ENCODE assay signal across 17 cellular contexts in the genomic region with DNA sequence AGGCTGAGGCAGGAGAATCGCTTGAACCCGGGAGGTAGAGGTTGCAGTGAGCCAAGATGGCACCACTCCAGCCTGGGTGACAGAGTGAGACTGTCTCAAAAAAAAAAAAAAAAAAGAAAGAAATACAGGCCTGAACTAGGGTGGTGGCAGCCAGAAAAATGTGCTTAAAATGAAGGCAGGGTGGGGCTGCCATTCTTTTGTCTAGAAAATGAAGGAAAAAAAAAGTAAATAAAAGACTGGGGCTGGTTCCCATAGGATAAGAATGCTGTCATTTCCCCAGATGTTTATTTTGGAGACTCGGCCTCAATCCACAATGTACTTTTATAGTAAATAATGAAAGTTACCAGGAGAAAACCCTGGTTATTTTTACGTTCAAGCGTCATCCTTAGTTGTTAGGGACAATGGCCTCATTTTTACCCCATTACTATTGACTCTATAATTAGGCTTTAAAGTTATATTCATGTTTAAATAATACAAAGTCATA. TPM values are rescaled to one million over a fixed set of nuclear protein-coding genes. Genes with fewer than 3 reads are reported as not detected.
DNase-seq lines count a peak whose midpoint lies in the region; ATAC-seq, FAIRE-seq and TF ChIP-seq lines count a peak whose summit lies in the region.
"Had no signal": no experiment of that assay in that cellular context is flagged by ENCODE, and none has a peak within 500 bp of the region (broad histone marks: within the 10 kb centered on the region; RNA-seq: fewer than 3 reads in every experiment).

No MANE protein-coding gene starts in this region.

- FAIRE-seq in GM19239 (lab: Jason Lieb, UNC) = no peak
- FAIRE-seq: GM12891 had no signal

- H3K27ac Mint-ChIP-seq in dendritic cell treated with granulocyte-macrophage colony-stimulating factor and Interleukin-4, amounts not matched to agents 40 ng/mL and 50 ng/mL, for 4 days = peak overlapping the region; percentile 9
- H3K27ac Mint-ChIP-seq: activated CD4-positive, alpha-beta T cell treated with anti-CD3 and anti-CD28 coated beads for 36 hours had no signal

- TF ChIP-seq CTCF in mucosa of descending colon (IDR thresholded peaks at IDR 0.05) = no peak
- TF ChIP-seq CTCF in foreskin keratinocyte (conservative IDR thresholded peaks at IDR 0.05) = no peak

- H3K4me3 Mint-ChIP-seq in dendritic cell treated with granulocyte-macrophage colony-stimulating factor and Interleukin-4, amounts not matched to agents 40 ng/mL and 50 ng/mL, for 4 days = no peak overlapping the region
- H3K4me3 Mint-ChIP-seq: activated CD4-positive, alpha-beta T cell treated with anti-CD3 and anti-CD28 coated beads for 36 hours; brain had no signal

- DNase-seq in NCI-H1417 (lab: John Stamatoyannopoulos, UW) (peak in 2 of 3 experiments; percentile 77 to 97), mucosa of descending colon (no peak), GM19239 (ENCODE audit: insufficient read length, low spot score) (no peak), NCI-H1436 (lab: John Stamatoyannopoulos, UW) (no peak), foreskin keratinocyte (no peak)
- DNase-seq: activated CD4-positive, alpha-beta T cell treated with anti-CD3 and anti-CD28 coated beads for 36 hours; activated T-cell treated with anti-CD3 and anti-CD28 coated beads, Interleukin-2, amount 50 U/mL, for 48 hours; foreskin fibroblast; HCEC 1CT; NCI-H2029 treated with DMSO at 0.1 percent for 48 hours had no signal

- H3K36me3 ChIP-seq in ACC112 (ENCODE audit: insufficient read depth, low read length) (peaks cover 5% of the 10 kb centered on the region; the same call in 1 of the 2 replicates), mucosa of descending colon (ENCODE audit: low read depth) (no peaks in the 10 kb centered on the region)

- H3K36me3 Mint-ChIP-seq in dendritic cell treated with granulocyte-macrophage colony-stimulating factor and Interleukin-4, amounts not matched to agents 40 ng/mL and 50 ng/mL, for 4 days (ENCODE audit: low read depth) = no peaks in the 10 kb centered on the region
- H3K36me3 Mint-ChIP-seq: brain had no signal

- H3K27ac ChIP-seq in ACC112 (ENCODE audit: low read depth, low read length) = peak overlapping the region; percentile 30
- H3K27ac ChIP-seq in foreskin keratinocyte = no peak overlapping the region

- H3K27me3 ChIP-seq in ACC112 (ENCODE audit: insufficient read depth, low read length) (no peaks in the 10 kb centered on the region), foreskin keratinocyte (no peaks in the 10 kb centered on the region)

- peaks cover 23% of the 10 kb centered on the region for H3K79me2 ChIP-seq in ACC112 (ENCODE audit: control insufficient read depth, insufficient read depth, low read length, unreplicated experiment)

- no peak overlapping the region for H3K4me3 ChIP-seq in ACC112 (ENCODE audit: low read depth, low read length)
- no peak overlapping the region for H3K4me3 ChIP-seq in mucosa of descending colon

- ATAC-seq in mucosa of descending colon (peak; percentile 2), HG03108 (IDR thresholded peaks at IDR 0.05; ENCODE audit: unreplicated experiment) (no peak), foreskin keratinocyte (no peak)
- ATAC-seq: activated CD4-positive, alpha-beta T cell treated with anti-CD3 and anti-CD28 coated beads for 36 hours had no signal

- H3K4me1 Mint-ChIP-seq in dendritic cell treated with granulocyte-macrophage colony-stimulating factor and Interleukin-4, amounts not matched to agents 40 ng/mL and 50 ng/mL, for 4 days (ENCODE audit: low read depth) = peaks cover 23% of the 10 kb centered on the region
- H3K4me1 Mint-ChIP-seq: activated CD4-positive, alpha-beta T cell treated with anti-CD3 and anti-CD28 coated beads for 36 hours had no signal

- peaks cover 30% of the 10 kb centered on the region for H3K4me1 ChIP-seq in ACC112 (ENCODE audit: control insufficient read depth, insufficient read depth, low read length, unreplicated experiment)
- peaks cover 54% of the 10 kb centered on the region for H3K4me1 ChIP-seq in mucosa of descending colon (ENCODE audit: low read depth)
- peaks cover 30% of the 10 kb centered on the region for H3K4me1 ChIP-seq in foreskin keratinocyte

- no peaks in the 10 kb centered on the region for H3K27me3 Mint-ChIP-seq in dendritic cell treated with granulocyte-macrophage colony-stimulating factor and Interleukin-4, amounts not matched to agents 40 ng/mL and 50 ng/mL, for 4 days
- H3K27me3 Mint-ChIP-seq: activated CD4-positive, alpha-beta T cell treated with anti-CD3 and anti-CD28 coated beads for 36 hours; brain had no signal

- intact Hi-C loops in dendritic cell treated with granulocyte-macrophage colony-stimulating factor and Interleukin-4, amounts not matched to agents 40 ng/mL and 50 ng/mL, for 4 days (cut with micrococcal nuclease) = no loop called here
- intact Hi-C loops in mucosa of descending colon (cut with DNase I, micrococcal nuclease) = no loop called here

- peak overlapping the region; percentile 1 for H2AFZ ChIP-seq in ACC112 (ENCODE audit: low read length, unreplicated experiment)

- peaks cover 13% of the 10 kb centered on the region for H3K9me3 Mint-ChIP-seq in dendritic cell treated with granulocyte-macrophage colony-stimulating factor and Interleukin-4, amounts not matched to agents 40 ng/mL and 50 ng/mL, for 4 days
- H3K9me3 Mint-ChIP-seq: brain had no signal

- no peaks in the 10 kb centered on the region for H3K9me3 ChIP-seq in mucosa of descending colon

RNA-seq across cellular contexts. Expression of gene ATP8B1, which starts 58.9 kb away (rescaled TPM):
- total RNA-seq in mucosa of descending colon = 100 to 1,000 TPM; 175 to 406 (median 316) TPM
- total RNA-seq in foreskin keratinocyte = 13.5 and 14.7 TPM in 2 replicates
- 2.4 and 2.9 TPM in 2 replicates for polyA plus RNA-seq in foreskin keratinocyte
- total RNA-seq: activated CD4-positive, alpha-beta T cell treated with anti-CD3 and anti-CD28 coated beads for 36 hours; OCI-LY7 had no signal
- polyA plus RNA-seq: neural cell had no signal

Comparison
In these comparisons a context has a peak if more than half of its experiments do, and no peak if none do; other contexts are left out.
1. DNase-seq: peak in NCI-H1417 (2 of 3); none in mucosa of descending colon (0 of 3), GM19239 (single experiment), NCI-H1436 (single experiment) and foreskin keratinocyte (0 of 2).
2. RNA of gene ATP8B1, which starts 58.9 kb away (total RNA-seq): 175 to 406 TPM in mucosa of descending colon; 13.5 to 14.7 TPM in foreskin keratinocyte; every median in the first group is over 10 times any median in the second.